Comparison of ENCODE assay signal across 17 cellular contexts in genomic region chr2:219687266-219687665, GRCh38. TPM values are rescaled to one million over a fixed set of nuclear protein-coding genes. Genes with fewer than 3 reads are reported as not detected.
DNase-seq lines count a peak whose midpoint lies in the region; ATAC-seq, FAIRE-seq and TF ChIP-seq lines count a peak whose summit lies in the region.
"Had no signal": no experiment of that assay in that cellular context is flagged by ENCODE, and none has a peak within 500 bp of the region (broad histone marks: within the 10 kb centered on the region; RNA-seq: fewer than 3 reads in every experiment).

No MANE protein-coding gene starts in this region.

- H4K5ac ChIP-seq in H1 (ENCODE audit: insufficient read length, low read depth, low read length): no peak overlapping the region

- no peak overlapping the region for H2BK120ac ChIP-seq in H1 (replicated peaks; ENCODE audit: low read depth, low read length)

- H2AK5ac ChIP-seq in H1 (ENCODE audit: low read depth, low read length): no peak overlapping the region

- H3K56ac ChIP-seq in H1 (replicated peaks; ENCODE audit: insufficient read length, low read depth, low read length): no peak overlapping the region

- no peak overlapping the region for H2BK15ac ChIP-seq in H1 (ENCODE audit: low read length)

- TF ChIP-seq CTCF in H1 (IDR thresholded peaks at IDR 0.05; ENCODE audit: control extremely low read depth in 1 of 3, insufficient read depth in 1 of 3, low read depth in 1 of 3, low read length in 3 of 3): no peak

- H4K20me1 ChIP-seq in GM23248 (ENCODE audit: insufficient read depth) (no peaks in the 10 kb centered on the region), H1 (replicated peaks in 1 of 2; ENCODE audit: control insufficient read depth in 1 of 2, insufficient read depth in 2 of 2, low read length in 2 of 2) (no peaks in the 10 kb centered on the region)

- H3F3A ChIP-seq in GM23248 (ENCODE audit: insufficient read depth): peaks cover 9% of the 10 kb centered on the region; the same call in 1 of the 2 replicates

- no peak overlapping the region for H3K4me3 Mint-ChIP-seq in activated naive CD4-positive, alpha-beta T cell treated with anti-CD3 and anti-CD28 coated beads for 36 hours
- H3K4me3 Mint-ChIP-seq: effector memory CD8-positive, alpha-beta T cell had no signal

- no peak overlapping the region for H3K23ac ChIP-seq in H1 (ENCODE audit: insufficient read length)

- no peaks in the 10 kb centered on the region for H3K9me2 ChIP-seq in GM23248 (ENCODE audit: insufficient read depth)

- no peak for FAIRE-seq in H1 (lab: Jason Lieb, UNC)

- in situ Hi-C loops in GM23248 (cut with MboI): no loop called here

- H3K27me3 ChIP-seq in GM23248 (replicated peaks; ENCODE audit: insufficient read depth): 0 out of 2 replicates have a peak, but pooled peaks cover 11% of the 10 kb centered on the region
- no peaks in the 10 kb centered on the region for H3K27me3 ChIP-seq in SJSA1 (replicated peaks)
- no peaks in the 10 kb centered on the region; a peak in 2 of 7 replicates for H3K27me3 ChIP-seq in H1 (replicated peaks in 1 of 4; ENCODE audit: control insufficient read depth in 3 of 4, extremely low read depth in 1 of 4, insufficient read depth in 3 of 4, low read length in 3 of 4)
- H3K27me3 ChIP-seq: body of pancreas had no signal

- H3K4me3 ChIP-seq in GM23248 (no peak overlapping the region), SJSA1 (no peak overlapping the region), H1 (ENCODE audit: extremely low read depth in 1 of 4, insufficient read depth in 2 of 4, low read depth in 3 of 4, low read length in 4 of 4) (no peak overlapping the region)
- H3K4me3 ChIP-seq: body of pancreas had no signal

- no peak for TF ChIP-seq EP300 in H1 (IDR thresholded peaks at IDR 0.05; ENCODE audit: borderline replicate concordance in 1 of 2, low read depth in 2 of 2, low read length in 2 of 2)

- CTCF ChIA-PET in H1 (lab: Charles Lee; ENCODE audit: partially characterized antibody): interaction anchor here (0.7 to 6.1 kb wide), 6 partner anchors 16 to 148 kb away, joined by 3 to 175 read pairs (median 6); no protein-coding TSS in a partner anchor
- CTCF ChIA-PET in activated naive CD4-positive, alpha-beta T cell treated with anti-CD3 and anti-CD28 coated beads for 36 hours (lab: Charles Lee): interaction anchor here (0.7 kb wide), 1 partner anchor 41 kb away, joined by 3 read pairs; no protein-coding TSS in a partner anchor

- H3K9ac ChIP-seq in GM23248: no peak overlapping the region
- no peak overlapping the region for H3K9ac ChIP-seq in H1 (replicated peaks in 1 of 4; ENCODE audit: extremely low read depth in 1 of 4, low read depth in 3 of 4, low read length in 3 of 4)

- H2BK5ac ChIP-seq in H1 (ENCODE audit: low read depth, low read length): no peak overlapping the region

- H3K18ac ChIP-seq in H1 (ENCODE audit: extremely low read depth, low read length): no peak overlapping the region

- no peaks in the 10 kb centered on the region for H3K36me3 Mint-ChIP-seq in activated naive CD4-positive, alpha-beta T cell treated with anti-CD3 and anti-CD28 coated beads for 36 hours (ENCODE audit: low read depth)

- H3K4me1 Mint-ChIP-seq in activated naive CD4-positive, alpha-beta T cell treated with anti-CD3 and anti-CD28 coated beads for 36 hours (ENCODE audit: low read depth): peaks cover 11% of the 10 kb centered on the region

- H3K27me3 Mint-ChIP-seq in activated naive CD4-positive, alpha-beta T cell treated with anti-CD3 and anti-CD28 coated beads for 36 hours (ENCODE audit: low read depth): peaks cover 7% of the 10 kb centered on the region

- H3K36me3 ChIP-seq in GM23248 (ENCODE audit: low read depth) (no peaks in the 10 kb centered on the region), SJSA1 (no peaks in the 10 kb centered on the region), H1 (ENCODE audit: control insufficient read depth in 2 of 4, insufficient read depth in 4 of 4, low read length in 3 of 4) (no peaks in the 10 kb centered on the region)

- H3K27ac ChIP-seq in GM23248: no peak overlapping the region
- H3K27ac ChIP-seq in SJSA1: peak overlapping the region; percentile 95
- no peak overlapping the region for H3K27ac ChIP-seq in H1 (ENCODE audit: low read depth, low read length)
- H3K27ac ChIP-seq: body of pancreas had no signal

- H4K8ac ChIP-seq in H1 (ENCODE audit: extremely low read depth, insufficient read depth, low read length): no peak overlapping the region

- intact Hi-C loops in activated naive CD4-positive, alpha-beta T cell treated with anti-CD3 and anti-CD28 coated beads for 36 hours (cut with micrococcal nuclease): no loop called here

- H3K4me2 ChIP-seq in GM23248 (ENCODE audit: unreplicated experiment) (no peak overlapping the region), H1 (ENCODE audit: insufficient read depth in 1 of 2, low read depth in 2 of 2, low read length in 2 of 2) (no peak overlapping the region)

- H3K27ac Mint-ChIP-seq in activated naive CD4-positive, alpha-beta T cell treated with anti-CD3 and anti-CD28 coated beads for 36 hours: no peak overlapping the region
- H3K27ac Mint-ChIP-seq: effector memory CD8-positive, alpha-beta T cell had no signal

- H3K79me1 ChIP-seq in H1 (ENCODE audit: low read depth, low read length): no peaks in the 10 kb centered on the region

- H2BK20ac ChIP-seq in H1 (ENCODE audit: low read length): no peak overlapping the region

- no peak overlapping the region for H4K91ac ChIP-seq in H1 (replicated peaks; ENCODE audit: insufficient read length, low read length)

- no peak overlapping the region for H3K4ac ChIP-seq in H1 (replicated peaks; ENCODE audit: insufficient read length, low read depth, low read length)

- H3K4me1 ChIP-seq in GM23248 (ENCODE audit: insufficient read depth) (peaks cover 3% of the 10 kb centered on the region; the same call in 1 of the 2 replicates), SJSA1 (replicated peaks) (peaks cover 55% of the 10 kb centered on the region), H1 (replicated peaks in 1 of 4; ENCODE audit: control insufficient read depth in 3 of 4, insufficient read depth in 4 of 4, low read length in 3 of 4) (peaks cover 3 to 15% (median 6%) of the 10 kb centered on the region in 4 experiments)

- H3K14ac ChIP-seq in H1 (ENCODE audit: insufficient read length): no peak overlapping the region

- no peaks in the 10 kb centered on the region for H3K79me2 ChIP-seq in GM23248 (ENCODE audit: insufficient read depth)
- no peaks in the 10 kb centered on the region for H3K79me2 ChIP-seq in H1 (ENCODE audit: control insufficient read depth in 1 of 2, insufficient read depth in 2 of 2, low read length in 2 of 2)

- H3K9me3 ChIP-seq in GM23248 (ENCODE audit: low read depth): no peaks in the 10 kb centered on the region
- no peaks in the 10 kb centered on the region for H3K9me3 ChIP-seq in SJSA1 (replicated peaks)
- H3K9me3 ChIP-seq in H1 (ENCODE audit: insufficient read depth in 2 of 2, low read depth in 1 of 2, low read length in 1 of 2): peaks cover 5 to 10% of the 10 kb centered on the region in 2 experiments; a peak in 3 of 4 replicates
- H3K9me3 ChIP-seq: body of pancreas had no signal

- no peak for TF ChIP-seq POLR2A in H1 (IDR thresholded peaks at IDR 0.05; ENCODE audit: control extremely low read depth in 1 of 2, low read depth in 2 of 2, low read length in 2 of 2)

- WGBS in GM23248 (ENCODE audit: low coverage in 1 of 2, low lambda C conversion rate in 2 of 2, missing lambda C conversion rate in 2 of 2), 2 experiments: 70 to 75% methylated on average over 3 of the region's 3 CpGs
- WGBS in H1 (ENCODE audit: extremely low coverage in 1 of 2, insufficient coverage in 1 of 2, insufficient read length in 1 of 2, insufficient replicate concordance in 2 of 2, low coverage in 1 of 2, low lambda C conversion rate in 2 of 2, missing lambda C conversion rate in 1 of 2), 2 experiments: 86% methylated on average over 3 of the region's 3 CpGs; no CpG with 5 or more reads in 1 of the 2 experiments

- H3K9me3 Mint-ChIP-seq in activated naive CD4-positive, alpha-beta T cell treated with anti-CD3 and anti-CD28 coated beads for 36 hours: no peaks in the 10 kb centered on the region
- H3K9me3 Mint-ChIP-seq: effector memory CD8-positive, alpha-beta T cell had no signal

- H3K23me2 ChIP-seq in H1 (ENCODE audit: low read depth, low read length): no peaks in the 10 kb centered on the region

- peak overlapping the region; percentile 89; the same call in 1 of the 2 replicates for H2BK12ac ChIP-seq in H1 (ENCODE audit: low read depth, low read length)

- no peak for ATAC-seq in HG02763 (IDR thresholded peaks at IDR 0.05; ENCODE audit: unreplicated experiment)
- ATAC-seq in HG02852 (IDR thresholded peaks at IDR 0.05; ENCODE audit: unreplicated experiment): no peak
- no peak for ATAC-seq in GM19467 (IDR thresholded peaks at IDR 0.05; ENCODE audit: unreplicated experiment)
- ATAC-seq: body of pancreas; effector memory CD8-positive, alpha-beta T cell; left colon had no signal

- DNase-seq in GM23248 (peak; percentile 31), SJSA1 (ENCODE audit: low read depth in 1 of 2, low spot score in 2 of 2) (peak; percentile 73 to 75), H1 (ENCODE audit: low read depth in 1 of 2, low spot score in 2 of 2) (no peak), renal cortical epithelial cell (ENCODE audit: low read depth) (peak; percentile 50)
- no peak for DNase-seq in activated naive CD4-positive, alpha-beta T cell treated with anti-CD3 and anti-CD28 coated beads for 36 hours
- DNase-seq: C1 segment of cervical spinal cord; DMS79; effector memory CD8-positive, alpha-beta T cell; left colon; NCI-H1092; NCI-H2171; NK-92 treated with Interleukin-12 subunit alpha and Interleukin-12 subunit beta, amount 100 ng/mL, for 24 hours; SHP77 had no signal

- H2AFZ ChIP-seq in GM23248 (no peak overlapping the region), H1 (ENCODE audit: low read length) (no peak overlapping the region)

- no peak for TF ChIP-seq RAD21 in H1 (IDR thresholded peaks at IDR 0.05 in 1 of 2, conservative IDR thresholded peaks at IDR 0.05 in 1 of 2; ENCODE audit: low read depth in 2 of 2, low read length in 2 of 2)

- POLR2A ChIA-PET in H1 (lab: Charles Lee; ENCODE audit: partially characterized antibody): interaction anchor here (0.6 to 0.9 kb wide), 2 partner anchors 55 to 141 kb away, joined by 3 to 4 read pairs; no protein-coding TSS in a partner anchor

RNA-seq across cellular contexts. Expression of gene SLC4A3, which starts 59.8 kb away (rescaled TPM):
- total RNA-seq in GM23248 (2014; rRNA removed; shearing (Covaris generic)): 0.54 and 1.6 TPM in 2 replicates
- polyA plus RNA-seq in GM23248 (2016; fragmentation: Nextera tagmentation; extraction: Ambion mirVana) (0.79 and 0.96 TPM in 2 replicates), H1 (2011; rRNA removed) (4.8 and 8.2 TPM in 2 replicates)
- total RNA-seq in SJSA1 (2014; rRNA removed; shearing (Covaris generic)): 4.0 and 4.1 TPM in 2 replicates
- total RNA-seq in H1 (2021; fragmentation: NEBNext Ultra II Directional; extraction: Animal tissue kit (Norgen Biotek cat#: 25700)): 6.5 and 7.4 TPM in 2 replicates
- 5.4 TPM for polyA plus RNA-seq in H1 (2011; cell fraction: cytosol; rRNA removed)
- polyA plus RNA-seq in H1 (2011; cell fraction: nucleus; rRNA removed): 37.1 TPM
- 5.8 to 8.2 TPM (median 6.5 TPM) in 4 replicates for polyA plus RNA-seq in H1 (2012, experiment 1 of 2)
- 4.7 TPM for polyA plus RNA-seq in H1 (2012, experiment 2 of 2)
- 4.7 TPM for polyA plus RNA-seq in H1 (2013, experiment 1 of 2)
- 4.8 TPM for polyA plus RNA-seq in H1 (2013, experiment 2 of 2)
- 2.8 and 5.1 TPM in 2 replicates for polyA minus RNA-seq in H1 (2011; rRNA and poly(A)+ RNA removed)
- polyA minus RNA-seq in H1 (2011; cell fraction: cytosol; rRNA and poly(A)+ RNA removed): 4.6 TPM
- 9.8 TPM for polyA minus RNA-seq in H1 (2011; cell fraction: nucleus; rRNA and poly(A)+ RNA removed)
- total RNA-seq in renal cortical epithelial cell: 3.5 and 10.1 TPM in 2 replicates
- total RNA-seq in activated naive CD4-positive, alpha-beta T cell treated with anti-CD3 and anti-CD28 coated beads for 36 hours: not detected

Comparison
In these comparisons a context has a peak if more than half of its experiments do, and no peak if none do; other contexts are left out.
1. DNase-seq: peak in GM23248 (single experiment), SJSA1 (2 of 2) and renal cortical epithelial cell (single experiment); none in H1 (0 of 2) and activated naive CD4-positive, alpha-beta T cell treated with anti-CD3 and anti-CD28 coated beads for 36 hours (single experiment).